ENCODE assay signal across 8 cellular contexts in genomic region chr1:184664042-184664659, GRCh38.
DNase-seq lines count a peak whose midpoint lies in the region; ATAC-seq, FAIRE-seq and TF ChIP-seq lines count a peak whose summit lies in the region.

No MANE protein-coding gene starts in this region.

- in situ Hi-C loops in gastrocnemius medialis (cut with MboI; ENCODE audit: low sequenced_read_pairs in 4 of 4), result loop anchor here (5.0 to 25.0 kb wide), 9 partner anchors 89 to 419 kb away; partner anchors contain the start of gene C1orf21 (in 3 of the 4)

- DNase-seq in NCI-H2196 (lab: John Stamatoyannopoulos, UW; ENCODE audit: unreplicated experiment), result peak; percentile 17
- no peak for DNase-seq in NCI-H2196 treated with DMSO at 0.1 percent for 48 hours (lab: John Stamatoyannopoulos, UW; ENCODE audit: unreplicated experiment)
- peak; percentile 55 for DNase-seq in SHP77 treated with DMSO at 0.1 percent for 48 hours (lab: John Stamatoyannopoulos, UW)
- peak; percentile 29 for DNase-seq in bronchial epithelial cell (ENCODE audit: low read depth)
- peak; percentile 69 to 76 for DNase-seq in gastrocnemius medialis

- H3K4me3 ChIP-seq in bronchial epithelial cell (ENCODE audit: low read depth, low read length) (peak overlapping the region; percentile 24), iPS-20b (ENCODE audit: low read length) (peak overlapping the region; percentile 52), gastrocnemius medialis (peak overlapping the region; percentile 42 to 59 (median 54))

- intact Hi-C loops in gastrocnemius medialis (cut with DNase I; ENCODE audit: low total_unique reads), result loop anchor here (1.0 to 5.0 kb wide), 5 partner anchors 39 to 422 kb away; no protein-coding TSS in a partner anchor

- FAIRE-seq in bronchial epithelial cell (lab: Jason Lieb, UNC), result no peak

- H3K27ac ChIP-seq in iPS-20b (ENCODE audit: low read length) (no peak overlapping the region), gastrocnemius medialis (peak overlapping the region; percentile 65 to 85 (median 81))

- H3K27me3 ChIP-seq in bronchial epithelial cell (ENCODE audit: control insufficient read depth, insufficient read depth, low read length), result no peaks in the 10 kb centered on the region
- H3K27me3 ChIP-seq in iPS-20b (ENCODE audit: insufficient read depth, low read length), result peaks cover 17% of the 10 kb centered on the region
- H3K27me3 ChIP-seq in gastrocnemius medialis, result no peaks in the 10 kb centered on the region

- no peak overlapping the region for H3K9ac ChIP-seq in iPS-20b (ENCODE audit: low read depth, low read length)

- H3K4me1 ChIP-seq in iPS-20b (ENCODE audit: insufficient read depth, low read length), result peaks cover 29% of the 10 kb centered on the region
- H3K4me1 ChIP-seq in gastrocnemius medialis, result peaks cover 20 to 27% of the 10 kb centered on the region in 2 donors

- H3K9me3 ChIP-seq in iPS-20b (ENCODE audit: insufficient read depth, low read depth, low read length), result no peaks in the 10 kb centered on the region
- no peaks in the 10 kb centered on the region for H3K9me3 ChIP-seq in gastrocnemius medialis

- no peak for TF ChIP-seq POLR2A in gastrocnemius medialis (IDR thresholded peaks at IDR 0.05)

- ATAC-seq in HG03354 (IDR thresholded peaks at IDR 0.05; ENCODE audit: poor library complexity, severe bottlenecking, unreplicated experiment) (peak; percentile 85), gastrocnemius medialis (peak; percentile 77 to 86), HG02610 (IDR thresholded peaks at IDR 0.05; ENCODE audit: unreplicated experiment) (no peak)

- H3K36me3 ChIP-seq in bronchial epithelial cell (ENCODE audit: control insufficient read depth, insufficient read depth, low read length), result no peaks in the 10 kb centered on the region
- H3K36me3 ChIP-seq in iPS-20b (ENCODE audit: insufficient read depth, low read depth, low read length), result no peaks in the 10 kb centered on the region
- H3K36me3 ChIP-seq in gastrocnemius medialis, result no peaks in the 10 kb centered on the region

- TF ChIP-seq CTCF in bronchial epithelial cell (IDR thresholded peaks at IDR 0.05; ENCODE audit: insufficient read depth, low read length, severe bottlenecking) (peak; percentile 98), gastrocnemius medialis (IDR thresholded peaks at IDR 0.05 in 4 of 5, conservative IDR thresholded peaks at IDR 0.05 in 1 of 5) (peak; percentile 96 to 97 (median 96))
